ENCODE assay signal across 27 cellular contexts in the genomic region with DNA sequence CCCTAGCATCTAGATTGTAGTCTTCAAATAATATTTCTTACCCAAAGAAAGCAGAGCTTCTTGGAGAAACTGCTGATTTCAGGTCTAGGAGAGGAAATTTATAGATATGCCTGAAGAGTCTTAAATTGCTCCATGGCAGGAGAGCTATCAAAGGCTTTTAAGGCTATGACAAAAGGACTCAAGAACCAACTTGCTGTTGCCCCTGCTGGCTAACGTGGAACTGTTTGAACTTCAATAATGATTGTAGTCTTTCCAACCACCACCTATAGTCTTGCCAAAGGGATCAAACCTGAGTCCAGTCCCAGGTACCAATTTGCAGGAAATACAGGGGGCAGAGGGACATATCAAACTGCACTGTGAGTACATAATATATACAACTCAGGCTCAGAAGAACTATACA.
"Had no signal": no experiment of that assay in that cellular context is flagged by ENCODE, and none has a peak within 500 bp of the region (broad histone marks: within the 10 kb centered on the region; RNA-seq: fewer than 3 reads in every experiment).

No MANE protein-coding gene starts in this region.

- H3K4me3 ChIP-seq: breast epithelium, MG63, PC-9 had no signal

- H2AFZ ChIP-seq: PC-9 had no signal

- H3K4me1 Mint-ChIP-seq: activated B cell treated with CpG ODN at 0.5 μM for 24 hours; activated CD4-positive, alpha-beta T cell treated with anti-CD3 and anti-CD28 coated beads, Interleukin-2, amount 10 ng/mL, durations not matched to agents 24 days and 14 days; activated CD8-positive, alpha-beta memory T cell treated with anti-CD3 and anti-CD28 coated beads, Interleukin-2, amount 10 ng/mL, durations not matched to agents 7 days and 5 days; activated naive CD4-positive, alpha-beta T cell treated with anti-CD3 and anti-CD28 coated beads, Interleukin-2, amount 50 U/mL, for 24 hours; T-helper 17 cell had no signal

- H3K36me3 ChIP-seq: breast epithelium, MG63 had no signal

- H3K9me3 Mint-ChIP-seq: activated B cell treated with CpG ODN at 0.5 μM for 24 hours; activated CD4-positive, alpha-beta T cell treated with anti-CD3 and anti-CD28 coated beads, Interleukin-2, amount 10 ng/mL, durations not matched to agents 24 days and 14 days; activated T-helper 1 cell treated with anti-CD3 and anti-CD28 coated beads, Interleukin-12 subunit alpha, Interleukin-12 subunit beta, Interleukin-2, Interleukin-4 antibody, amounts not matched to agents 30 ng/mL and 10 ng/mL and 1 ng/mL, durations not matched to agents 14 hours and 24 hours and 36 hours had no signal

- H3K36me3 Mint-ChIP-seq: activated CD8-positive, alpha-beta memory T cell treated with anti-CD3 and anti-CD28 coated beads, Interleukin-2, amount 10 ng/mL, durations not matched to agents 7 days and 5 days; activated naive CD4-positive, alpha-beta T cell treated with anti-CD3 and anti-CD28 coated beads, Interleukin-2, amount 50 U/mL, for 24 hours had no signal

- ATAC-seq: activated CD8-positive, alpha-beta memory T cell treated with anti-CD3 and anti-CD28 coated beads, Interleukin-2, amount 10 ng/mL, durations not matched to agents 7 days and 5 days; T-helper 17 cell had no signal

- DNase-seq: activated B cell treated with CpG ODN at 0.5 μM for 24 hours; activated CD4-positive, alpha-beta T cell treated with anti-CD3 and anti-CD28 coated beads for 1 hour; activated CD4-positive, alpha-beta T cell treated with anti-CD3 and anti-CD28 coated beads, Interleukin-2, amount 10 ng/mL, durations not matched to agents 24 days and 14 days; activated CD4-positive, alpha-beta T cell treated with anti-CD3 and anti-CD28 coated beads, Interleukin-2, amount 50 U/mL, for 48 hours; activated CD8-positive, alpha-beta memory T cell treated with anti-CD3 and anti-CD28 coated beads, Interleukin-2, amount 10 ng/mL, durations not matched to agents 7 days and 5 days; activated effector memory CD4-positive, alpha-beta T cell treated with Interleukin-2 at 50 U/mL for 16 hours; activated naive CD4-positive, alpha-beta T cell; activated T-cell treated with anti-CD3 and anti-CD28 coated beads, Interleukin-2, amount 50 U/mL, for 24 hours; aorta; caudate nucleus; MG63; NCI-H1105 treated with DMSO at 0.1 percent for 48 hours; NCI-H1436 treated with DMSO at 0.1 percent for 48 hours; NCI-H187; NCI-H2081; NCI-H2171; NCI-H2227 treated with DMSO at 0.1 percent for 48 hours; NCI-H446 treated with DMSO at 0.1 percent for 48 hours; NCI-H524 treated with DMSO at 0.1 percent for 48 hours; NCI-H774; PC-9; SHP77 treated with DMSO at 0.1 percent for 48 hours; T-helper 17 cell; T-helper 9 cell had no signal

- H3K9me3 ChIP-seq: breast epithelium, MG63 had no signal

- H3K4me3 Mint-ChIP-seq: activated B cell treated with CpG ODN at 0.5 μM for 24 hours; activated CD4-positive, alpha-beta T cell treated with anti-CD3 and anti-CD28 coated beads, Interleukin-2, amount 10 ng/mL, durations not matched to agents 24 days and 14 days; activated CD8-positive, alpha-beta memory T cell treated with anti-CD3 and anti-CD28 coated beads, Interleukin-2, amount 10 ng/mL, durations not matched to agents 7 days and 5 days; activated naive CD4-positive, alpha-beta T cell treated with anti-CD3 and anti-CD28 coated beads, Interleukin-2, amount 50 U/mL, for 24 hours; activated T-cell treated with anti-CD3 and anti-CD28 coated beads, Interleukin-2, amount 50 U/mL, for 24 hours; activated T-helper 1 cell treated with anti-CD3 and anti-CD28 coated beads, Interleukin-12 subunit alpha, Interleukin-12 subunit beta, Interleukin-2, Interleukin-4 antibody, amounts not matched to agents 30 ng/mL and 10 ng/mL and 1 ng/mL, durations not matched to agents 14 hours and 24 hours and 36 hours; T-helper 17 cell had no signal

- H3K27me3 ChIP-seq: breast epithelium, MG63 had no signal

- H3K27ac ChIP-seq: breast epithelium, PC-9 had no signal

- H3K27me3 Mint-ChIP-seq: activated B cell treated with CpG ODN at 0.5 μM for 24 hours; activated CD4-positive, alpha-beta T cell treated with anti-CD3 and anti-CD28 coated beads, Interleukin-2, amount 10 ng/mL, durations not matched to agents 24 days and 14 days; activated CD8-positive, alpha-beta memory T cell treated with anti-CD3 and anti-CD28 coated beads, Interleukin-2, amount 10 ng/mL, durations not matched to agents 7 days and 5 days; activated T-cell treated with anti-CD3 and anti-CD28 coated beads, Interleukin-2, amount 50 U/mL, for 24 hours; T-helper 17 cell had no signal

- H3K4me2 ChIP-seq: PC-9 had no signal

- H3K27ac Mint-ChIP-seq: activated B cell treated with CpG ODN at 0.5 μM for 24 hours; activated CD4-positive, alpha-beta T cell treated with anti-CD3 and anti-CD28 coated beads, Interleukin-2, amount 10 ng/mL, durations not matched to agents 24 days and 14 days; activated CD8-positive, alpha-beta memory T cell treated with anti-CD3 and anti-CD28 coated beads, Interleukin-2, amount 10 ng/mL, durations not matched to agents 7 days and 5 days; activated naive CD4-positive, alpha-beta T cell treated with anti-CD3 and anti-CD28 coated beads, Interleukin-2, amount 50 U/mL, for 24 hours; activated T-cell treated with anti-CD3 and anti-CD28 coated beads, Interleukin-2, amount 50 U/mL, for 24 hours; activated T-helper 1 cell treated with anti-CD3 and anti-CD28 coated beads, Interleukin-12 subunit alpha, Interleukin-12 subunit beta, Interleukin-2, Interleukin-4 antibody, amounts not matched to agents 30 ng/mL and 10 ng/mL and 1 ng/mL, durations not matched to agents 14 hours and 24 hours and 36 hours; T-helper 17 cell had no signal

- H3K4me1 ChIP-seq: breast epithelium had no signal
